In the genomic region with DNA sequence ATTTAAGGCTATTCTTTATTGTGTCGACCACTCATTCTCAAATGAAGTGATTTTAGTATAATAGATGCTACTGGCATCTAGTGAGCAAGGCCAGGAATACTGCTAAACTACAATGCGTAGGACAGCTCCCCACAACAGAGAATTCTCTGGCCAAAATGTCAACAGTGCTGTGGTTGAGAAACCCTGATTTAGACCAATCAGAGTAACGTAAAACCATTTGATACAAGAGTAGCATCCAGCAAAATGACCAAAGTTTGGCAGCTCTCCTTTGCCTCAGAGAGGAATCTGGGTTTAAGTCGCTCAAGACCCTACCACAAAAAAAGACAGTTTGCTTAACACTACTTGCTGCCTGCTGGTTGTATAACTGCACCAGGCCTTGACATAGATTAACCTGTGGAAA, we compare ENCODE assay signal across 32 cellular contexts. TPM values are rescaled to one million over a fixed set of nuclear protein-coding genes. Genes with fewer than 3 reads are reported as not detected.
A peak's percentile ranks its signal among the peaks of the same experiment; 100 is the strongest.
DNase-seq lines count a peak whose midpoint lies in the region; ATAC-seq and TF ChIP-seq lines count a peak whose summit lies in the region.
"Had no signal": no experiment of that assay in that cellular context is flagged by ENCODE, and none has a peak within 500 bp of the region (broad histone marks: within the 10 kb centered on the region; RNA-seq: fewer than 3 reads in every experiment).

No MANE protein-coding gene starts in this region.

- peak; percentile 63 for ATAC-seq in Right ventricle myocardium superior (ENCODE audit: poor library complexity)
- no peak for ATAC-seq in thoracic aorta (ENCODE audit: insufficient number of reproducible peaks, low FRiP score, low read depth)
- ATAC-seq in sciatic nerve = no peak
- ATAC-seq in natural killer cell = no peak

- no peak overlapping the region for H3K4me3 Mint-ChIP-seq in natural killer cell
- H3K4me3 Mint-ChIP-seq: IgD-negative memory B cell had no signal

- H3K9me3 ChIP-seq in thoracic aorta = no peaks in the 10 kb centered on the region
- H3K9me3 ChIP-seq: colonic mucosa, stomach had no signal

- H3K4me1 Mint-ChIP-seq in natural killer cell = no peaks in the 10 kb centered on the region
- H3K4me1 Mint-ChIP-seq: IgD-negative memory B cell had no signal

- peak; percentile 91 for DNase-seq in astrocyte of the cerebellum (ENCODE audit: low read depth)
- DNase-seq in Right ventricle myocardium superior = no peak
- peak; percentile 82 for DNase-seq in myocyte (ENCODE audit: low read depth)
- no peak for DNase-seq in thoracic aorta (ENCODE audit: low spot score)
- DNase-seq in inferior parietal cortex (ENCODE audit: extremely low spot score) = no peak
- DNase-seq in sciatic nerve (ENCODE audit: low spot score) = no peak
- DNase-seq in natural killer cell = no peak
- DNase-seq: activated CD4-positive, alpha-beta T cell treated with anti-CD3 and anti-CD28 coated beads for 48 hours; activated gamma-delta T cell treated with Interleukin-2 at 50 U/mL for 16 hours; activated T-cell treated with anti-CD3 and anti-CD28 coated beads, Interleukin-2, amount 50 U/mL, for 1 hour; colonic mucosa; DMS53; effector CD8-positive, alpha-beta T cell; foreskin melanocyte; hypothalamus; NCI-H1048; NCI-H187; NCI-H2171; NCI-H524; NK-92 treated with Interleukin-12 subunit alpha and Interleukin-12 subunit beta, amount 100 ng/mL, for 24 hours; PC-9; SIG-M5; small intestine; stimulated activated CD4-positive, alpha-beta T cell treated with anti-CD3 and anti-CD28 coated beads, Interleukin-1b, Interleukin-23, amount 100 ng/mL, for 48 hours; stomach; T1000; trophoblast cell; WERI-Rb-1 had no signal

- H3K27me3 Mint-ChIP-seq in natural killer cell (ENCODE audit: low read depth in 2 of 2) = no peaks in the 10 kb centered on the region
- H3K27me3 Mint-ChIP-seq: IgD-negative memory B cell, progenitor cell of endocrine pancreas had no signal

- no peak for TF ChIP-seq CTCF in astrocyte of the cerebellum (IDR thresholded peaks at IDR 0.05; ENCODE audit: low read depth, low read length, missing control alignments)
- TF ChIP-seq CTCF in thoracic aorta (IDR thresholded peaks at IDR 0.05) = no peak
- no peak for TF ChIP-seq CTCF in natural killer cell (IDR thresholded peaks at IDR 0.05)

- H3K27me3 ChIP-seq in thoracic aorta (replicated peaks; ENCODE audit: insufficient read depth) = no peaks in the 10 kb centered on the region
- H3K27me3 ChIP-seq: colonic mucosa, stomach had no signal

- peak overlapping the region; percentile 39 to 53 for H3K27ac ChIP-seq in thoracic aorta
- H3K27ac ChIP-seq: colonic mucosa, epithelial cell of prostate, PC-9, stomach, WERI-Rb-1 had no signal

- in situ Hi-C loops in astrocyte of the cerebellum (cut with HindIII; ENCODE audit: low sequenced_read_pairs) = no loop called here

- H3K36me3 ChIP-seq in thoracic aorta = no peaks in the 10 kb centered on the region
- H3K36me3 ChIP-seq: colonic mucosa, stomach had no signal

- H3K4me3 ChIP-seq in astrocyte of the cerebellum (ENCODE audit: low read depth, low read length) (no peak overlapping the region), thoracic aorta (no peak overlapping the region)
- H3K4me3 ChIP-seq: colonic mucosa, PC-9, stomach had no signal

- H3K36me3 Mint-ChIP-seq in natural killer cell = no peaks in the 10 kb centered on the region

- intact Hi-C loops in Right ventricle myocardium superior (cut with DNase I) = no loop called here
- intact Hi-C loops in sciatic nerve (cut with DNase I) = no loop called here
- intact Hi-C loops in natural killer cell (cut with micrococcal nuclease) = no loop called here

- H3K27ac Mint-ChIP-seq in natural killer cell = no peak overlapping the region
- H3K27ac Mint-ChIP-seq: progenitor cell of endocrine pancreas had no signal

- H3K4me1 ChIP-seq in thoracic aorta (ENCODE audit: control insufficient read depth in 1 of 2, low read depth in 2 of 2) = peaks cover 32 to 35% of the 10 kb centered on the region in 2 donors
- H3K4me1 ChIP-seq: colonic mucosa had no signal

- H3K9me3 Mint-ChIP-seq in natural killer cell = no peaks in the 10 kb centered on the region
- H3K9me3 Mint-ChIP-seq: IgD-negative memory B cell had no signal

RNA-seq across cellular contexts. Expression of a gene that starts 37.0 kb away (rescaled TPM):
- 3,113 TPM for total RNA-seq in Right ventricle myocardium superior
- 1,034 and 1,448 TPM in 2 replicates for total RNA-seq in myocyte
- 45.2 TPM for polyA plus RNA-seq in myocyte (2012)
- total RNA-seq in thoracic aorta = 10 to 100 TPM in 1 of 2 donors, 1 to 10 TPM in 1; 7.0 to 16.4 TPM
- 16.3 TPM for total RNA-seq in sciatic nerve
- 1 to 10 TPM; 2.5 to 4.2 (median 3.7) TPM for total RNA-seq in natural killer cell
- total RNA-seq: PC-9 had no signal
- polyA plus RNA-seq: BJ had no signal

Comparison
In these comparisons a context has a peak if more than half of its experiments do, and no peak if none do; other contexts are left out.
1. DNase-seq: peak in astrocyte of the cerebellum (single experiment) and myocyte (single experiment); none in Right ventricle myocardium superior (single experiment), thoracic aorta (single experiment), inferior parietal cortex (single experiment), sciatic nerve (single experiment) and natural killer cell (single experiment).
2. RNA of a gene that starts 37.0 kb away (total RNA-seq): 3,113 TPM in Right ventricle myocardium superior (single experiment) and 1,034 to 1,448 TPM in myocyte; 7.0 to 16.4 TPM in thoracic aorta, 16.3 TPM in sciatic nerve (single experiment) and 2.5 to 4.2 TPM in natural killer cell; every median in the first group is over 10 times any median in the second.